35 cellular contexts compared by ENCODE assay signal in the genomic region with DNA sequence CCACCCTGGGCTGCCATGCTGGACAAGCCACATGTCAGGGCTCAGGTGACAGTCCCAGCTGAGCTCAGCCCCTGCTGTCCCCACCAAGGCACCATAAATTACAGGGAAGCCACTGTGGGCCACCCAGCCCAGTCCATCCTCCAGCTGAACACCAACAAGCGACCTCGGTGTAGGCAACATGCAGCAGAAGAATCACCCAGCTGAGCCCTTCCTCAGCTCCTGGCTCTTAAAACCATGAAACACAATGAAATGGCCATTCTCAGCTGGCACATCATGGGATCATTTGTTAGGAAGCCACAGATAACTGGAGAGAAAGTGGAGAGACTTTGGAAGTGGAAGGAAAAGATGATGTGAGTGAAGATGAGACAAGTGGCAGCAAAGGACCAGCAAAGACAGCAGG.
"Had no signal": no experiment of that assay in that cellular context is flagged by ENCODE, and none has a peak within 500 bp of the region (broad histone marks: within the 10 kb centered on the region; RNA-seq: fewer than 3 reads in every experiment).

No MANE protein-coding gene starts in this region.

- DNase-seq: Karpas-422, Kasumi-1, MG63, MM.1S, MV-4-11, NCI-H1048, NCI-H1092, NCI-H1092 treated with DMSO at 0.1 percent for 48 hours, NCI-H1105, NCI-H1105 treated with DMSO at 0.1 percent for 48 hours, NCI-H1417, NCI-H1417 treated with DMSO at 0.1 percent for 48 hours, NCI-H1436, NCI-H1436 treated with DMSO at 0.1 percent for 48 hours, NCI-H146, NCI-H1694, NCI-H1694 treated with DMSO at 0.1 percent for 48 hours, NCI-H187, NCI-H187 treated with DMSO at 0.1 percent for 48 hours, NCI-H1930, NCI-H2029, NCI-H2029 treated with DMSO at 0.1 percent for 48 hours, NCI-H2081, NCI-H2081 treated with DMSO at 0.1 percent for 48 hours, NCI-H2107, NCI-H2171, NCI-H2171 treated with DMSO at 0.1 percent for 48 hours, NCI-H2227 treated with DMSO at 0.1 percent for 48 hours, NCI-H226, NCI-H345, NCI-H446, NCI-H446 treated with DMSO at 0.1 percent for 48 hours, NCI-H510A, NCI-H510A treated with DMSO at 0.1 percent for 48 hours, NCI-H524 had no signal

- H3K27me3 ChIP-seq: MG63 had no signal

- H3K9me3 ChIP-seq: MG63 had no signal

- H3K4me3 ChIP-seq: MG63 had no signal

- H3K36me3 ChIP-seq: MG63 had no signal
